In genomic region chr1:50452700-50453099, GRCh38 we compare ENCODE assay signal across 16 cellular contexts. TPM values are rescaled to one million over a fixed set of nuclear protein-coding genes. Genes with fewer than 3 reads are reported as not detected.
A peak's percentile ranks its signal among the peaks of the same experiment; 100 is the strongest.
DNase-seq lines count a peak whose midpoint lies in the region; ATAC-seq and TF ChIP-seq lines count a peak whose summit lies in the region.
"Had no signal": no experiment of that assay in that cellular context is flagged by ENCODE, and none has a peak within 500 bp of the region (broad histone marks: within the 10 kb centered on the region; RNA-seq: fewer than 3 reads in every experiment).

No MANE protein-coding gene starts in this region.

- POLR2A ChIA-PET in CD8-positive, alpha-beta T cell (lab: Charles Lee), result no interaction called here
- POLR2A ChIA-PET in CD4-positive, alpha-beta memory T cell (lab: Charles Lee; ENCODE audit: partially characterized antibody), result no interaction called here

- no peak overlapping the region for H3K4me3 ChIP-seq in CD8-positive, alpha-beta T cell (ENCODE audit: low read depth, low read length)
- no peak overlapping the region for H3K4me3 ChIP-seq in DND-41 (ENCODE audit: low read depth in 1 of 2, low read length in 2 of 2)
- no peak overlapping the region for H3K4me3 ChIP-seq in CD4-positive, alpha-beta memory T cell (ENCODE audit: low read length in 2 of 2)
- H3K4me3 ChIP-seq: BLaER1 treated with 17β-estradiol and CSF1 and Interleukin-3, amounts not matched to agents 10 nM and 100 nM had no signal

- no peaks in the 10 kb centered on the region for H3K9me3 ChIP-seq in CD8-positive, alpha-beta T cell (ENCODE audit: low read length)
- H3K9me3 ChIP-seq in DND-41 (ENCODE audit: insufficient read depth, low read length, severe bottlenecking), result no peaks in the 10 kb centered on the region
- H3K9me3 ChIP-seq in CD4-positive, alpha-beta memory T cell (ENCODE audit: control insufficient read depth in 1 of 2, low read length in 2 of 2), result no peaks in the 10 kb centered on the region
- H3K9me3 ChIP-seq: BLaER1 treated with 17β-estradiol and CSF1 and Interleukin-3, amounts not matched to agents 10 nM and 100 nM had no signal

- TF ChIP-seq CTCF in CD8-positive, alpha-beta T cell (IDR thresholded peaks at IDR 0.05), result no peak
- no peak for TF ChIP-seq CTCF in DND-41 (IDR thresholded peaks at IDR 0.05; ENCODE audit: borderline replicate concordance, extremely low read depth, low read length, poor library complexity, severe bottlenecking)
- TF ChIP-seq CTCF in natural killer cell (IDR thresholded peaks at IDR 0.05), result no peak

- H3K36me3 Mint-ChIP-seq in CD8-positive, alpha-beta T cell, result peaks cover 9% of the 10 kb centered on the region
- H3K36me3 Mint-ChIP-seq in natural killer cell, result no peaks in the 10 kb centered on the region
- H3K36me3 Mint-ChIP-seq in CD4-positive, alpha-beta memory T cell, result peaks cover 4 to 14% of the 10 kb centered on the region in 2 donors

- DNase-seq in CD8-positive, alpha-beta T cell, result no peak
- DNase-seq in DND-41 (no peak), NCI-H82 treated with DMSO at 0.1 percent for 48 hours (lab: John Stamatoyannopoulos, UW; ENCODE audit: unreplicated experiment) (peak; percentile 31), natural killer cell (no peak)
- DNase-seq in CD4-positive, alpha-beta memory T cell, result no peak
- DNase-seq: DMS79; NCI-H1092; NK-92 treated with Interleukin-12 subunit alpha and Interleukin-12 subunit beta, amount 100 ng/mL, for 24 hours; Right ventricle myocardium superior; SW 1271 had no signal

- no peaks in the 10 kb centered on the region for H3K79me2 ChIP-seq in DND-41 (ENCODE audit: insufficient read depth, low read length)

- H3K9me3 Mint-ChIP-seq in CD8-positive, alpha-beta T cell, result no peaks in the 10 kb centered on the region
- H3K9me3 Mint-ChIP-seq in natural killer cell, result no peaks in the 10 kb centered on the region
- H3K9me3 Mint-ChIP-seq in CD4-positive, alpha-beta memory T cell, result no peaks in the 10 kb centered on the region

- peaks cover 23% of the 10 kb centered on the region for H3K4me1 ChIP-seq in CD8-positive, alpha-beta T cell (ENCODE audit: insufficient read depth, low read length)
- no peaks in the 10 kb centered on the region for H3K4me1 ChIP-seq in DND-41 (ENCODE audit: insufficient read depth, low read length)
- peaks cover 7% of the 10 kb centered on the region for H3K4me1 ChIP-seq in CD4-positive, alpha-beta memory T cell (ENCODE audit: insufficient read depth, low read length)

- H3K4me2 ChIP-seq in DND-41 (ENCODE audit: insufficient read depth, low read length), result no peak overlapping the region
- H3K4me2 ChIP-seq: BLaER1 treated with 17β-estradiol and CSF1 and Interleukin-3, amounts not matched to agents 10 nM and 100 nM; KMS-11 had no signal

- H3K9ac ChIP-seq in DND-41 (ENCODE audit: low read depth, low read length), result no peak overlapping the region
- H3K9ac ChIP-seq: BLaER1 treated with 17β-estradiol and CSF1 and Interleukin-3, amounts not matched to agents 10 nM and 100 nM; KMS-11 had no signal

- no peaks in the 10 kb centered on the region for H3K36me3 ChIP-seq in CD8-positive, alpha-beta T cell (ENCODE audit: insufficient read depth, low read length)
- H3K36me3 ChIP-seq in DND-41 (ENCODE audit: insufficient read depth, low read length), result peaks cover 40% of the 10 kb centered on the region; the same call in 1 of the 2 replicates
- no peaks in the 10 kb centered on the region for H3K36me3 ChIP-seq in CD4-positive, alpha-beta memory T cell (ENCODE audit: insufficient read depth, low read length)

- no peaks in the 10 kb centered on the region for H3K27me3 Mint-ChIP-seq in CD8-positive, alpha-beta T cell (ENCODE audit: low read depth)
- H3K27me3 Mint-ChIP-seq in natural killer cell (ENCODE audit: low read depth in 2 of 2), result no peaks in the 10 kb centered on the region
- H3K27me3 Mint-ChIP-seq in CD4-positive, alpha-beta memory T cell, result no peaks in the 10 kb centered on the region

- CTCF ChIA-PET in CD8-positive, alpha-beta T cell (lab: Charles Lee), result no interaction called here
- CTCF ChIA-PET in CD4-positive, alpha-beta memory T cell (lab: Charles Lee; ENCODE audit: partially characterized antibody), result no interaction called here

- H2AFZ ChIP-seq in DND-41 (ENCODE audit: low read depth, low read length), result no peak overlapping the region

- ATAC-seq in CD8-positive, alpha-beta T cell, result peak; percentile 26
- 0 out of 3 replicates have a peak, but pooled peaks have one; percentile 29 for ATAC-seq in DND-41 (ENCODE audit: insufficient read depth, low read depth)
- ATAC-seq in natural killer cell, result peak; percentile 69 to 79 (median 70)
- ATAC-seq in HG02763 (IDR thresholded peaks at IDR 0.05; ENCODE audit: unreplicated experiment), result no peak
- no peak for ATAC-seq in GM21528 (IDR thresholded peaks at IDR 0.05; ENCODE audit: low FRiP score, unreplicated experiment)

- no peak overlapping the region for H3K4me3 Mint-ChIP-seq in CD8-positive, alpha-beta T cell
- no peak overlapping the region for H3K4me3 Mint-ChIP-seq in natural killer cell
- H3K4me3 Mint-ChIP-seq in CD4-positive, alpha-beta memory T cell, result no peak overlapping the region

- intact Hi-C loops in CD8-positive, alpha-beta T cell (cut with DNase I, micrococcal nuclease), result no loop called here
- intact Hi-C loops in natural killer cell (cut with micrococcal nuclease), result no loop called here
- intact Hi-C loops in CD4-positive, alpha-beta memory T cell (cut with micrococcal nuclease), result no loop called here

- H3K27ac Mint-ChIP-seq in CD8-positive, alpha-beta T cell, result peak overlapping the region; percentile 15
- H3K27ac Mint-ChIP-seq in natural killer cell, result peak overlapping the region; percentile 39 to 71
- H3K27ac Mint-ChIP-seq in CD4-positive, alpha-beta memory T cell, result peak overlapping the region in 3 of 7 donors; percentile 9 to 48 (median 12)

- H4K20me1 ChIP-seq in DND-41 (ENCODE audit: insufficient read depth, low read length), result no peaks in the 10 kb centered on the region

- no peak overlapping the region for H3K27ac ChIP-seq in CD8-positive, alpha-beta T cell (ENCODE audit: low read depth, low read length)
- H3K27ac ChIP-seq in DND-41 (ENCODE audit: low read length), result no peak overlapping the region
- no peak overlapping the region for H3K27ac ChIP-seq in CD4-positive, alpha-beta memory T cell (ENCODE audit: low read depth, low read length)
- H3K27ac ChIP-seq: BLaER1 treated with 17β-estradiol and CSF1 and Interleukin-3, amounts not matched to agents 10 nM and 100 nM; KMS-11 had no signal

- H3K27me3 ChIP-seq in CD8-positive, alpha-beta T cell (ENCODE audit: insufficient read depth, low read length), result no peaks in the 10 kb centered on the region
- no peaks in the 10 kb centered on the region for H3K27me3 ChIP-seq in DND-41 (ENCODE audit: insufficient read depth, low read length, poor library complexity)
- H3K27me3 ChIP-seq in CD4-positive, alpha-beta memory T cell (ENCODE audit: insufficient read depth, low read length), result no peaks in the 10 kb centered on the region

- peaks cover 48% of the 10 kb centered on the region for H3K4me1 Mint-ChIP-seq in CD8-positive, alpha-beta T cell (ENCODE audit: low read depth)
- H3K4me1 Mint-ChIP-seq in natural killer cell, result peaks cover 37 to 42% of the 10 kb centered on the region in 2 donors
- H3K4me1 Mint-ChIP-seq in CD4-positive, alpha-beta memory T cell, result peaks cover 12 to 37% (median 21%) of the 10 kb centered on the region in 4 donors

RNA-seq across cellular contexts. Expression of gene DMRTA2, which starts 29.5 kb away (rescaled TPM):
- not detected for total RNA-seq in CD8-positive, alpha-beta T cell
- total RNA-seq in natural killer cell, result not detected
- total RNA-seq in CD4-positive, alpha-beta memory T cell, result not detected
- not detected for polyA plus RNA-seq in CD4-positive, alpha-beta memory T cell
- total RNA-seq: HT-29, OCI-LY7, Right ventricle myocardium superior had no signal

Comparison
In these comparisons a context has a peak if more than half of its experiments do, and no peak if none do; other contexts are left out.
1. ATAC-seq: peak in CD8-positive, alpha-beta T cell (single experiment), DND-41 (single experiment) and natural killer cell (3 of 3); none in HG02763 (single experiment) and GM21528 (single experiment).